In genomic region chrX:19683358-19683757, GRCh38 we compare ENCODE assay signal across 9 cellular contexts.
A peak's percentile ranks its signal among the peaks of the same experiment; 100 is the strongest.
DNase-seq lines count a peak whose midpoint lies in the region; ATAC-seq, FAIRE-seq and TF ChIP-seq lines count a peak whose summit lies in the region.
"Had no signal": no experiment of that assay in that cellular context is flagged by ENCODE, and none has a peak within 500 bp of the region (broad histone marks: within the 10 kb centered on the region; RNA-seq: fewer than 3 reads in every experiment).

No MANE protein-coding gene starts in this region.

- no peak overlapping the region for H2AFZ ChIP-seq in H1 (ENCODE audit: low read length)

- H3K18ac ChIP-seq in H1 (ENCODE audit: extremely low read depth, low read length): no peak overlapping the region

- no peak overlapping the region for H3K27ac ChIP-seq in H1 (ENCODE audit: low read depth, low read length)
- H3K27ac ChIP-seq: cardiac muscle cell had no signal

- no peaks in the 10 kb centered on the region for H3K79me2 ChIP-seq in H1 (ENCODE audit: control insufficient read depth in 1 of 2, insufficient read depth in 2 of 2, low read length in 2 of 2)

- H3K36me3 ChIP-seq in H1 (ENCODE audit: control insufficient read depth in 2 of 4, insufficient read depth in 4 of 4, low read length in 3 of 4): no peaks in the 10 kb centered on the region
- H3K36me3 ChIP-seq: cardiac muscle cell had no signal

- H2BK120ac ChIP-seq in H1 (replicated peaks; ENCODE audit: low read depth, low read length): no peak overlapping the region

- H3K23me2 ChIP-seq in H1 (ENCODE audit: low read depth, low read length): no peaks in the 10 kb centered on the region

- H2AK5ac ChIP-seq in H1 (ENCODE audit: low read depth, low read length): no peak overlapping the region

- H2BK12ac ChIP-seq in H1 (ENCODE audit: low read depth, low read length): 0 out of 2 replicates have a peak overlapping the region, but pooled peaks have one; percentile 17

- no peaks in the 10 kb centered on the region for H3K27me3 ChIP-seq in H1 (replicated peaks in 1 of 4; ENCODE audit: control insufficient read depth in 3 of 4, extremely low read depth in 1 of 4, insufficient read depth in 3 of 4, low read length in 3 of 4)
- H3K27me3 ChIP-seq: cardiac muscle cell had no signal

- H3K23ac ChIP-seq in H1 (ENCODE audit: insufficient read length): no peak overlapping the region

- ATAC-seq in GM21381 (IDR thresholded peaks at IDR 0.05; ENCODE audit: unreplicated experiment) (peak; percentile 12), HG03442 (IDR thresholded peaks at IDR 0.05; ENCODE audit: unreplicated experiment) (peak; percentile 7)
- peak; percentile 20 to 28 for ATAC-seq in stimulated activated naive B cell treated with anti-CD40 and anti-IgM and Interleukin-4, amounts not matched to agents 10 μg/mL and 1 μg/mL and 100 μg/mL, for 72 hours (replicated peaks)

- no peak for FAIRE-seq in H1 (lab: Jason Lieb, UNC)
- FAIRE-seq: kidney had no signal

- no peak overlapping the region for H4K91ac ChIP-seq in H1 (replicated peaks; ENCODE audit: insufficient read length, low read length)

- H3K4me3 ChIP-seq in H1 (ENCODE audit: extremely low read depth in 1 of 4, insufficient read depth in 2 of 4, low read depth in 3 of 4, low read length in 4 of 4): no peak overlapping the region
- H3K4me3 ChIP-seq: cardiac muscle cell had no signal

- POLR2A ChIA-PET in H1 (lab: Charles Lee; ENCODE audit: partially characterized antibody): no interaction called here

- no peaks in the 10 kb centered on the region for H3K27me3 Mint-ChIP-seq in stimulated activated naive B cell treated with anti-CD40 and anti-IgM and Interleukin-4, amounts not matched to agents 10 μg/mL and 1 μg/mL and 100 μg/mL, for 72 hours

- no peak for DNase-seq in H1 (ENCODE audit: low read depth in 1 of 2, low spot score in 2 of 2)
- DNase-seq in stimulated activated naive B cell treated with anti-CD40 and anti-IgM and Interleukin-4, amounts not matched to agents 10 μg/mL and 1 μg/mL and 100 μg/mL, for 72 hours: no peak
- DNase-seq in SKM-1 treated with dmso at 0.1 percent for 144 hours (lab: John Stamatoyannopoulos, UW; ENCODE audit: unreplicated experiment): no peak
- no peak for DNase-seq in UCSD-AML1 (lab: John Stamatoyannopoulos, UW; ENCODE audit: unreplicated experiment)
- no peak for DNase-seq in NCI-H1436 (lab: John Stamatoyannopoulos, UW)

- H4K20me1 ChIP-seq in H1 (replicated peaks in 1 of 2; ENCODE audit: control insufficient read depth in 1 of 2, insufficient read depth in 2 of 2, low read length in 2 of 2): no peaks in the 10 kb centered on the region

- H3K14ac ChIP-seq in H1 (ENCODE audit: insufficient read length): no peak overlapping the region

- TF ChIP-seq CTCF in H1 (IDR thresholded peaks at IDR 0.05; ENCODE audit: control extremely low read depth in 1 of 3, insufficient read depth in 1 of 3, low read depth in 1 of 3, low read length in 3 of 3): no peak

- H3K9me3 ChIP-seq in H1 (ENCODE audit: insufficient read depth in 2 of 2, low read depth in 1 of 2, low read length in 1 of 2): no peaks in the 10 kb centered on the region

- TF ChIP-seq EP300 in H1 (IDR thresholded peaks at IDR 0.05; ENCODE audit: borderline replicate concordance in 1 of 2, low read depth in 2 of 2, low read length in 2 of 2): no peak

- CTCF ChIA-PET in H1 (lab: Charles Lee; ENCODE audit: partially characterized antibody): interaction anchor here (1.4 kb wide), 1 partner anchor 301 kb away, joined by 4 read pairs; no protein-coding TSS in a partner anchor

- no peak overlapping the region for H3K9ac ChIP-seq in H1 (replicated peaks in 1 of 4; ENCODE audit: extremely low read depth in 1 of 4, low read depth in 3 of 4, low read length in 3 of 4)

- H2BK15ac ChIP-seq in H1 (ENCODE audit: low read length): no peak overlapping the region

- H3K9me3 Mint-ChIP-seq in stimulated activated naive B cell treated with anti-CD40 and anti-IgM and Interleukin-4, amounts not matched to agents 10 μg/mL and 1 μg/mL and 100 μg/mL, for 72 hours: no peaks in the 10 kb centered on the region

- no peak for TF ChIP-seq RAD21 in H1 (IDR thresholded peaks at IDR 0.05 in 1 of 2, conservative IDR thresholded peaks at IDR 0.05 in 1 of 2; ENCODE audit: low read depth in 2 of 2, low read length in 2 of 2)

- no peak overlapping the region for H4K8ac ChIP-seq in H1 (ENCODE audit: extremely low read depth, insufficient read depth, low read length)

- H3K79me1 ChIP-seq in H1 (ENCODE audit: low read depth, low read length): no peaks in the 10 kb centered on the region

- peak overlapping the region; percentile 53 to 60 for H3K4me3 Mint-ChIP-seq in stimulated activated naive B cell treated with anti-CD40 and anti-IgM and Interleukin-4, amounts not matched to agents 10 μg/mL and 1 μg/mL and 100 μg/mL, for 72 hours

- TF ChIP-seq POLR2A in H1 (IDR thresholded peaks at IDR 0.05; ENCODE audit: control extremely low read depth in 1 of 2, low read depth in 2 of 2, low read length in 2 of 2): no peak

- H3K56ac ChIP-seq in H1 (replicated peaks; ENCODE audit: insufficient read length, low read depth, low read length): no peak overlapping the region

- H3K36me3 Mint-ChIP-seq in stimulated activated naive B cell treated with anti-CD40 and anti-IgM and Interleukin-4, amounts not matched to agents 10 μg/mL and 1 μg/mL and 100 μg/mL, for 72 hours: peaks cover 27 to 34% of the 10 kb centered on the region in 2 donors

- no peak overlapping the region for H2BK20ac ChIP-seq in H1 (ENCODE audit: low read length)

- H3K4me1 ChIP-seq in H1 (replicated peaks in 1 of 4; ENCODE audit: control insufficient read depth in 3 of 4, insufficient read depth in 4 of 4, low read length in 3 of 4): peaks cover 0 to 2% (median 0%) of the 10 kb centered on the region in 4 experiments; a peak in 2 of 7 replicates

- H3K27ac Mint-ChIP-seq in stimulated activated naive B cell treated with anti-CD40 and anti-IgM and Interleukin-4, amounts not matched to agents 10 μg/mL and 1 μg/mL and 100 μg/mL, for 72 hours: peak overlapping the region; percentile 83

- no peak overlapping the region for H2BK5ac ChIP-seq in H1 (ENCODE audit: low read depth, low read length)

- no peak overlapping the region for H3K4ac ChIP-seq in H1 (replicated peaks; ENCODE audit: insufficient read length, low read depth, low read length)

- 85% methylated on average over 3 of the region's 3 CpGs; no CpG with 5 or more reads in 1 of the 2 experiments for WGBS in H1 (ENCODE audit: extremely low coverage in 1 of 2, insufficient coverage in 1 of 2, insufficient read length in 1 of 2, insufficient replicate concordance in 2 of 2, low coverage in 1 of 2, low lambda C conversion rate in 2 of 2, missing lambda C conversion rate in 1 of 2), 2 experiments

- no peak overlapping the region for H4K5ac ChIP-seq in H1 (ENCODE audit: insufficient read length, low read depth, low read length)

- peaks cover 28 to 64% of the 10 kb centered on the region in 2 donors for H3K4me1 Mint-ChIP-seq in stimulated activated naive B cell treated with anti-CD40 and anti-IgM and Interleukin-4, amounts not matched to agents 10 μg/mL and 1 μg/mL and 100 μg/mL, for 72 hours

- H3K4me2 ChIP-seq in H1 (ENCODE audit: insufficient read depth in 1 of 2, low read depth in 2 of 2, low read length in 2 of 2): no peak overlapping the region

TF ChIP-seq in H1, 55 proteins besides CTCF, POLR2A, EP300 and RAD21 (continues in another document):
- TF ChIP-seq ZNF274 (IDR thresholded peaks at IDR 0.05; ENCODE audit: borderline replicate concordance, extremely low read depth, low read length) (no peak), KDM5A (IDR thresholded peaks at IDR 0.05; ENCODE audit: low read length) (no peak), KDM4A (IDR thresholded peaks at IDR 0.05; ENCODE audit: low read depth, low read length, severe bottlenecking) (no peak), RFX5 (IDR thresholded peaks at IDR 0.05; ENCODE audit: borderline replicate concordance, low read depth, low read length) (no peak), SIX5 (IDR thresholded peaks at IDR 0.05; ENCODE audit: low read depth, low read length) (no peak), JUND (IDR thresholded peaks at IDR 0.05; ENCODE audit: low read length) (no peak), EZH2 (IDR thresholded peaks at IDR 0.05; ENCODE audit: low read depth, low read length, severe bottlenecking) (no peak), SP4 (IDR thresholded peaks at IDR 0.05; ENCODE audit: low read length) (no peak), NRF1 (IDR thresholded peaks at IDR 0.05; ENCODE audit: low read depth, low read length) (no peak), MAFK (IDR thresholded peaks at IDR 0.05; ENCODE audit: low read depth, low read length) (no peak)
